13 cellular contexts compared by ENCODE assay signal in genomic region chr4:26402458-26402857, GRCh38.
DNase-seq lines count a peak whose midpoint lies in the region; ATAC-seq lines count a peak whose summit lies in the region.
"Had no signal": no experiment of that assay in that cellular context is flagged by ENCODE, and none has a peak within 500 bp of the region (broad histone marks: within the 10 kb centered on the region; RNA-seq: fewer than 3 reads in every experiment).

No MANE protein-coding gene starts in this region.

- H3K4me3 Mint-ChIP-seq in stimulated activated effector memory CD8-positive, alpha-beta T cell treated with anti-CD3 and anti-CD28 coated beads, Interleukin-12 subunit alpha, Interleukin-12 subunit beta, amount 100 ng/mL, for 72 hours: no peak overlapping the region
- H3K4me3 Mint-ChIP-seq: activated CD8-positive, alpha-beta T cell treated with anti-CD3 and anti-CD28 coated beads for 36 hours had no signal

- H3K4me1 Mint-ChIP-seq in stimulated activated effector memory CD8-positive, alpha-beta T cell treated with anti-CD3 and anti-CD28 coated beads, Interleukin-12 subunit alpha, Interleukin-12 subunit beta, amount 100 ng/mL, for 72 hours: peaks cover 22% of the 10 kb centered on the region

- no peak for DNase-seq in stimulated activated effector memory CD8-positive, alpha-beta T cell treated with anti-CD3 and anti-CD28 coated beads, Interleukin-12 subunit alpha, Interleukin-12 subunit beta, amount 100 ng/mL, for 72 hours (ENCODE audit: low spot score in 2 of 2)
- no peak for DNase-seq in iPS-NIHi11 (ENCODE audit: low spot score)
- DNase-seq in stimulated activated naive CD4-positive, alpha-beta T cell (lab: John Stamatoyannopoulos, UW): no peak
- no peak for DNase-seq in DMS 273 treated with DMSO at 0.1 percent for 48 hours (lab: John Stamatoyannopoulos, UW)
- DNase-seq: activated CD8-positive, alpha-beta T cell treated with anti-CD3 and anti-CD28 coated beads for 36 hours; activated gamma-delta T cell treated with Interleukin-2 at 50 U/mL for 16 hours; NCI-H1417 treated with DMSO at 0.1 percent for 48 hours; NCI-H524; T-helper 9 cell had no signal

- H3K27ac Mint-ChIP-seq in stimulated activated effector memory CD8-positive, alpha-beta T cell treated with anti-CD3 and anti-CD28 coated beads, Interleukin-12 subunit alpha, Interleukin-12 subunit beta, amount 100 ng/mL, for 72 hours: peak overlapping the region; percentile 73
- H3K27ac Mint-ChIP-seq: activated CD8-positive, alpha-beta T cell treated with anti-CD3 and anti-CD28 coated beads for 36 hours had no signal

- peaks cover 100% of the 10 kb centered on the region for H3K36me3 Mint-ChIP-seq in stimulated activated effector memory CD8-positive, alpha-beta T cell treated with anti-CD3 and anti-CD28 coated beads, Interleukin-12 subunit alpha, Interleukin-12 subunit beta, amount 100 ng/mL, for 72 hours

- H3K9me3 Mint-ChIP-seq in stimulated activated effector memory CD8-positive, alpha-beta T cell treated with anti-CD3 and anti-CD28 coated beads, Interleukin-12 subunit alpha, Interleukin-12 subunit beta, amount 100 ng/mL, for 72 hours: peaks cover 5% of the 10 kb centered on the region

- peak; percentile 87 for ATAC-seq in GM18868 (IDR thresholded peaks at IDR 0.05; ENCODE audit: unreplicated experiment)
- peak; percentile 68 for ATAC-seq in GM21529 (IDR thresholded peaks at IDR 0.05; ENCODE audit: unreplicated experiment)
- peak; percentile 66 for ATAC-seq in HG03439 (IDR thresholded peaks at IDR 0.05; ENCODE audit: unreplicated experiment)
- no peak for ATAC-seq in stimulated activated effector memory CD8-positive, alpha-beta T cell treated with anti-CD3 and anti-CD28 coated beads, Interleukin-12 subunit alpha, Interleukin-12 subunit beta, amount 100 ng/mL, for 72 hours
- ATAC-seq: activated CD8-positive, alpha-beta T cell treated with anti-CD3 and anti-CD28 coated beads for 36 hours; HCT116 had no signal
